In the genomic region with DNA sequence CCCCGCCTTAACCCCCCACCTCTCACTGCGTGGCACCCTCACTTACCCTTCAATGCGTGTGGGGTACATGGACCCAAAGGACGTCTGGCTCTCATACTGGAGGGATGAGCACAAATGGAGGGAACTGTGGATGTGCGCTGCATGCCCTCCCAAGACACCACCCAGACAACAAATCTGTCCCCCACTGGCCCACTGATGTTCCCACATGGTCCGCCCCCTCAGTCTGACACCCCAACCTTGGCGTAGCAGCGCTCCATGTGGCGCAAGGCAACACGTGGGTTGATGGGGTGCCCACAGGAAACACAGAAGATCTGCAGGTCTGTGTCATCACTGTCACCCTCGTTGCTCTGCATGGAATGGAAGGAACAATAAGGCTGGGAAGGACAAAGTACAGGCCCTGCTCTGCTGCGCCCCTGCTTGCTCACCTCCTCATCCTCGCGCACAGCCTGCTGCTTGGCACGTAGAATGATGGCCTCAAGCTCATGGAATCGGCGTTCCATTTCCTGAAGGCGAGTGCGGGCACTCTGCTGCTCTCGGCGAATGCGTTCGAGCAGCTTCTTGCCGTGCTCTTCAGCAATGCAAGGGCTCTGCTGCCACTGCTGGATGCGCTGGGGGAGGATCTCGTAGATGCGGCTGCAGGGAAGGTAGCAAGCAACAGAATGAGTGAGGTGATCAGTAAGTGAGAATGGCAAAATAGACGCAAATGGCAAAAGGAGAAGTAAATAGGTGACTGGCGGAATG, we compare ENCODE assay signal across 17 cellular contexts. TPM values are rescaled to one million over a fixed set of nuclear protein-coding genes. Genes with fewer than 3 reads are reported as not detected.
DNase-seq lines count a peak whose midpoint lies in the region; ATAC-seq and TF ChIP-seq lines count a peak whose summit lies in the region.
"Had no signal": no experiment of that assay in that cellular context is flagged by ENCODE, and none has a peak within 500 bp of the region (broad histone marks: within the 10 kb centered on the region; RNA-seq: fewer than 3 reads in every experiment).

No MANE protein-coding gene starts in this region.

- 89 to 92% methylated on average over 13 to 18 of the region's 29 CpGs for WGBS in esophagus squamous epithelium, 2 donors
- WGBS in gastroesophageal sphincter (ENCODE audit: low coverage in 1 of 2), 2 donors: 76 to 96% methylated on average over 4 to 7 of the region's 29 CpGs

- H3K4me1 Mint-ChIP-seq in activated T-cell treated with anti-CD3 and anti-CD28 coated beads, Interleukin-2, amount 50 U/mL, for 4 hours (ENCODE audit: low read depth): peaks cover 47% of the 10 kb centered on the region
- H3K4me1 Mint-ChIP-seq in activated CD4-positive, alpha-beta memory T cell treated with anti-CD3 and anti-CD28 coated beads for 36 hours (ENCODE audit: low read depth): peaks cover 42% of the 10 kb centered on the region
- H3K4me1 Mint-ChIP-seq in progenitor cell of endocrine pancreas (ENCODE audit: low read depth): peaks cover 30% of the 10 kb centered on the region

- H3K27me3 ChIP-seq in esophagus squamous epithelium (no peaks in the 10 kb centered on the region), gastroesophageal sphincter (no peaks in the 10 kb centered on the region)
- H3K27me3 ChIP-seq: ascending aorta, esophagus muscularis mucosa had no signal

- no peaks in the 10 kb centered on the region for H3K27me3 Mint-ChIP-seq in activated T-cell treated with anti-CD3 and anti-CD28 coated beads, Interleukin-2, amount 50 U/mL, for 4 hours (ENCODE audit: low read depth)
- H3K27me3 Mint-ChIP-seq in activated CD4-positive, alpha-beta memory T cell treated with anti-CD3 and anti-CD28 coated beads for 36 hours: no peaks in the 10 kb centered on the region
- H3K27me3 Mint-ChIP-seq in progenitor cell of endocrine pancreas: no peaks in the 10 kb centered on the region

- ATAC-seq in activated T-cell treated with anti-CD3 and anti-CD28 coated beads, Interleukin-2, amount 50 U/mL, for 4 hours: no peak
- ATAC-seq in gastroesophageal sphincter: no peak
- ATAC-seq: left colon; Panc1; stimulated activated naive CD8-positive, alpha-beta T cell treated with anti-CD3 and anti-CD28 coated beads, Interleukin-15, Interleukin-2, amounts not matched to agents 100 U/mL and 50 U/mL, for 24 hours; WTC11 had no signal

- intact Hi-C loops in activated CD4-positive, alpha-beta memory T cell treated with anti-CD3 and anti-CD28 coated beads for 36 hours (cut with micrococcal nuclease): loop anchor here (10.0 kb wide), 1 partner anchor 1349 kb away; no protein-coding TSS in a partner anchor
- intact Hi-C loops in esophagus squamous epithelium (cut with DNase I): no loop called here

- H3K4me3 Mint-ChIP-seq in activated T-cell treated with anti-CD3 and anti-CD28 coated beads, Interleukin-2, amount 50 U/mL, for 4 hours: peak overlapping the region; percentile 22
- no peak overlapping the region for H3K4me3 Mint-ChIP-seq in activated CD4-positive, alpha-beta memory T cell treated with anti-CD3 and anti-CD28 coated beads for 36 hours
- H3K4me3 Mint-ChIP-seq in progenitor cell of endocrine pancreas (ENCODE audit: low read depth): peak overlapping the region; percentile 44

- H3K27ac Mint-ChIP-seq in activated CD4-positive, alpha-beta memory T cell treated with anti-CD3 and anti-CD28 coated beads for 36 hours: peak overlapping the region; percentile 60
- H3K27ac Mint-ChIP-seq in progenitor cell of endocrine pancreas: peak overlapping the region; percentile 21

- peak overlapping the region; percentile 56 to 69 (median 59) for H3K27ac ChIP-seq in esophagus squamous epithelium
- H3K27ac ChIP-seq in gastroesophageal sphincter: no peak overlapping the region
- H3K27ac ChIP-seq: ascending aorta, coronary artery, esophagus muscularis mucosa had no signal

- H3K9me3 ChIP-seq in esophagus squamous epithelium (no peaks in the 10 kb centered on the region), gastroesophageal sphincter (no peaks in the 10 kb centered on the region)
- H3K9me3 ChIP-seq: ascending aorta, esophagus muscularis mucosa had no signal

- POLR2A ChIA-PET in activated CD4-positive, alpha-beta memory T cell treated with anti-CD3 and anti-CD28 coated beads for 36 hours (lab: Charles Lee): no interaction called here

- TF ChIP-seq CTCF in esophagus squamous epithelium (IDR thresholded peaks at IDR 0.05) (no peak), progenitor cell of endocrine pancreas (IDR thresholded peaks at IDR 0.05; ENCODE audit: unreplicated experiment) (no peak), gastroesophageal sphincter (IDR thresholded peaks at IDR 0.05) (no peak)

- H3K4me3 ChIP-seq in esophagus squamous epithelium (no peak overlapping the region), gastroesophageal sphincter (no peak overlapping the region)
- H3K4me3 ChIP-seq: ascending aorta, coronary artery, esophagus muscularis mucosa had no signal

- peaks cover 0 to 54% (median 17%) of the 10 kb centered on the region in 3 donors for H3K36me3 ChIP-seq in esophagus squamous epithelium
- peaks cover 0 to 53% of the 10 kb centered on the region in 2 donors for H3K36me3 ChIP-seq in gastroesophageal sphincter

- peaks cover 28 to 75% (median 35%) of the 10 kb centered on the region in 3 donors for H3K4me1 ChIP-seq in esophagus squamous epithelium
- H3K4me1 ChIP-seq in gastroesophageal sphincter: peaks cover 0 to 51% (median 21%) of the 10 kb centered on the region in 3 donors

- TF ChIP-seq POLR2A in esophagus squamous epithelium (IDR thresholded peaks at IDR 0.05) (no peak), gastroesophageal sphincter (IDR thresholded peaks at IDR 0.05) (no peak)

- no peaks in the 10 kb centered on the region for H3K9me3 Mint-ChIP-seq in activated T-cell treated with anti-CD3 and anti-CD28 coated beads, Interleukin-2, amount 50 U/mL, for 4 hours
- H3K9me3 Mint-ChIP-seq in activated CD4-positive, alpha-beta memory T cell treated with anti-CD3 and anti-CD28 coated beads for 36 hours: no peaks in the 10 kb centered on the region
- no peaks in the 10 kb centered on the region for H3K9me3 Mint-ChIP-seq in progenitor cell of endocrine pancreas (ENCODE audit: low read depth)
- H3K9me3 Mint-ChIP-seq: WTC11 had no signal

- no peak for TF ChIP-seq EP300 in gastroesophageal sphincter (IDR thresholded peaks at IDR 0.05)

- DNase-seq in activated T-cell treated with anti-CD3 and anti-CD28 coated beads, Interleukin-2, amount 50 U/mL, for 4 hours: no peak
- no peak for DNase-seq in activated T-cell treated with anti-CD3 and anti-CD28 coated beads, Interleukin-2, amount 50 U/mL, for 1 hour
- DNase-seq in activated CD4-positive, alpha-beta memory T cell treated with anti-CD3 and anti-CD28 coated beads for 36 hours: no peak
- DNase-seq in esophagus squamous epithelium (lab: John Stamatoyannopoulos, UW) (no peak), progenitor cell of endocrine pancreas (ENCODE audit: low spot score, unreplicated experiment) (no peak), iPS-NIHi11 (ENCODE audit: low spot score) (no peak), AG08396 (ENCODE audit: low spot score) (no peak)
- DNase-seq: left colon; NCI-H69; stimulated activated CD4-positive, alpha-beta T cell treated with anti-CD3 and anti-CD28 coated beads, Interleukin-12 subunit alpha, Interleukin-12 subunit beta, amount 100 ng/mL, for 4 hours; stimulated activated naive CD8-positive, alpha-beta T cell treated with anti-CD3 and anti-CD28 coated beads, Interleukin-15, Interleukin-2, amounts not matched to agents 100 U/mL and 50 U/mL, for 24 hours had no signal

- H3K36me3 Mint-ChIP-seq in activated T-cell treated with anti-CD3 and anti-CD28 coated beads, Interleukin-2, amount 50 U/mL, for 4 hours (ENCODE audit: insufficient read depth): peaks cover 32% of the 10 kb centered on the region
- peaks cover 61% of the 10 kb centered on the region for H3K36me3 Mint-ChIP-seq in activated CD4-positive, alpha-beta memory T cell treated with anti-CD3 and anti-CD28 coated beads for 36 hours
- peaks cover 17% of the 10 kb centered on the region for H3K36me3 Mint-ChIP-seq in progenitor cell of endocrine pancreas (ENCODE audit: insufficient read depth)

- CTCF ChIA-PET in activated CD4-positive, alpha-beta memory T cell treated with anti-CD3 and anti-CD28 coated beads for 36 hours (lab: Charles Lee): interaction anchor here (1.2 kb wide), 1 partner anchor 15 kb away, joined by 3 read pairs; no protein-coding TSS in a partner anchor

RNA-seq across cellular contexts. Expression of a gene that starts 2.3 kb away (rescaled TPM):
- total RNA-seq in activated T-cell treated with anti-CD3 and anti-CD28 coated beads, Interleukin-2, amount 50 U/mL, for 4 hours: 100 to 1,000 TPM; 103 to 113 (median 104) TPM
- total RNA-seq in activated CD4-positive, alpha-beta memory T cell treated with anti-CD3 and anti-CD28 coated beads for 36 hours: 10 to 100 TPM; 69.4 to 70.5 TPM
- 10 to 100 TPM; 39.5 to 83.8 (median 61.0) TPM for total RNA-seq in esophagus squamous epithelium
- 89.6 and 96.0 TPM in 2 replicates for total RNA-seq in progenitor cell of endocrine pancreas
- 10 to 100 TPM; 71.1 to 91.0 (median 82.2) TPM for total RNA-seq in gastroesophageal sphincter

RNA-seq across cellular contexts. Expression of a gene that starts 3.9 kb away (rescaled TPM):
- total RNA-seq in activated T-cell treated with anti-CD3 and anti-CD28 coated beads, Interleukin-2, amount 50 U/mL, for 4 hours: 100 to 1,000 TPM; 132 to 147 (median 145) TPM
- 10 to 100 TPM; 80.8 to 80.9 TPM for total RNA-seq in activated CD4-positive, alpha-beta memory T cell treated with anti-CD3 and anti-CD28 coated beads for 36 hours
- total RNA-seq in esophagus squamous epithelium: 10 to 100 TPM; 42.0 to 58.9 (median 53.9) TPM
- 109 and 118 TPM in 2 replicates for total RNA-seq in progenitor cell of endocrine pancreas
- 10 to 100 TPM; 44.4 to 54.9 (median 51.5) TPM for total RNA-seq in gastroesophageal sphincter

RNA-seq across cellular contexts. Expression of a gene that starts 17.3 kb away (rescaled TPM):
- total RNA-seq in activated T-cell treated with anti-CD3 and anti-CD28 coated beads, Interleukin-2, amount 50 U/mL, for 4 hours: under 1 TPM; 0.14 to 0.40 (median 0.28) TPM
- under 1 TPM; 0.26 to 0.48 TPM for total RNA-seq in activated CD4-positive, alpha-beta memory T cell treated with anti-CD3 and anti-CD28 coated beads for 36 hours
- total RNA-seq in esophagus squamous epithelium (under 1 TPM in 1 of 4 donors, not detected in 3; 0.19 TPM), progenitor cell of endocrine pancreas (1.5 and 1.7 TPM in 2 replicates), gastroesophageal sphincter (under 1 TPM in 1 of 4 donors, not detected in 3; 0.45 TPM)
- total RNA-seq: ascending aorta had no signal

Comparison
In these comparisons a context has a peak if more than half of its experiments do, and no peak if none do; other contexts are left out.
1. H3K27ac ChIP-seq: peak in esophagus squamous epithelium (4 of 4); none in gastroesophageal sphincter (0 of 4).